In genomic region chr6:7868926-7869325, GRCh38 we compare ENCODE assay signal across 32 cellular contexts.
"Had no signal": no experiment of that assay in that cellular context is flagged by ENCODE, and none has a peak within 500 bp of the region (broad histone marks: within the 10 kb centered on the region; RNA-seq: fewer than 3 reads in every experiment).

No MANE protein-coding gene starts in this region.

- H3K27ac Mint-ChIP-seq: activated CD4-positive, alpha-beta memory T cell treated with anti-CD3 and anti-CD28 coated beads, Interleukin-2, amount 10 ng/mL, durations not matched to agents 7 days and 5 days; activated CD8-positive, alpha-beta memory T cell treated with anti-CD3 and anti-CD28 coated beads, Interleukin-2, amount 10 ng/mL, durations not matched to agents 7 days and 5 days; activated naive CD4-positive, alpha-beta T cell treated with anti-CD3 and anti-CD28 coated beads, Interleukin-2, amount 10 ng/mL, durations not matched to agents 7 days and 5 days; activated naive CD8-positive, alpha-beta T cell; activated naive CD8-positive, alpha-beta T cell treated with anti-CD3 and anti-CD28 coated beads, Interleukin-2, amount 50 U/mL, for 24 hours; IgD-negative memory B cell; T-cell; T-helper 17 cell had no signal

- H3K27me3 Mint-ChIP-seq: activated CD4-positive, alpha-beta memory T cell treated with anti-CD3 and anti-CD28 coated beads, Interleukin-2, amount 10 ng/mL, durations not matched to agents 7 days and 5 days; activated naive CD8-positive, alpha-beta T cell had no signal

- H3K4me3 Mint-ChIP-seq: activated CD4-positive, alpha-beta memory T cell treated with anti-CD3 and anti-CD28 coated beads, Interleukin-2, amount 10 ng/mL, durations not matched to agents 7 days and 5 days; activated CD8-positive, alpha-beta memory T cell treated with anti-CD3 and anti-CD28 coated beads, Interleukin-2, amount 10 ng/mL, durations not matched to agents 7 days and 5 days; activated naive CD4-positive, alpha-beta T cell treated with anti-CD3 and anti-CD28 coated beads, Interleukin-2, amount 10 ng/mL, durations not matched to agents 7 days and 5 days; activated naive CD8-positive, alpha-beta T cell; activated naive CD8-positive, alpha-beta T cell treated with anti-CD3 and anti-CD28 coated beads, Interleukin-2, amount 50 U/mL, for 24 hours; IgD-negative memory B cell; T-cell; T-helper 17 cell had no signal

- ATAC-seq: activated CD8-positive, alpha-beta memory T cell treated with anti-CD3 and anti-CD28 coated beads, Interleukin-2, amount 10 ng/mL, durations not matched to agents 7 days and 5 days; activated naive CD8-positive, alpha-beta T cell treated with anti-CD3 and anti-CD28 coated beads, Interleukin-2, amount 50 U/mL, for 24 hours; Panc1; SK-N-SH treated with all-trans-retinoic acid at 6 μM for 48 hours; T-cell; T-helper 17 cell had no signal

- H3K27me3 ChIP-seq: brain microvascular endothelial cell had no signal

- H3K4me1 Mint-ChIP-seq: activated CD4-positive, alpha-beta memory T cell treated with anti-CD3 and anti-CD28 coated beads, Interleukin-2, amount 10 ng/mL, durations not matched to agents 7 days and 5 days; activated CD8-positive, alpha-beta memory T cell treated with anti-CD3 and anti-CD28 coated beads, Interleukin-2, amount 10 ng/mL, durations not matched to agents 7 days and 5 days; activated naive CD4-positive, alpha-beta T cell treated with anti-CD3 and anti-CD28 coated beads, Interleukin-2, amount 10 ng/mL, durations not matched to agents 7 days and 5 days; activated naive CD8-positive, alpha-beta T cell treated with anti-CD3 and anti-CD28 coated beads, Interleukin-2, amount 50 U/mL, for 24 hours; IgD-negative memory B cell; T-cell; T-helper 17 cell had no signal

- DNase-seq: activated CD4-positive, alpha-beta memory T cell treated with anti-CD3 and anti-CD28 coated beads, Interleukin-2, amount 10 ng/mL, durations not matched to agents 7 days and 5 days; activated CD4-positive, alpha-beta T cell treated with anti-CD3 and anti-CD28 coated beads for 1 hour; activated CD4-positive, alpha-beta T cell treated with anti-CD3 and anti-CD28 coated beads for 48 hours; activated CD4-positive, CD25-positive, alpha-beta regulatory T cell; activated CD8-positive, alpha-beta memory T cell treated with anti-CD3 and anti-CD28 coated beads for 24 hours; activated CD8-positive, alpha-beta memory T cell treated with anti-CD3 and anti-CD28 coated beads, Interleukin-2, amount 10 ng/mL, durations not matched to agents 7 days and 5 days; activated CD8-positive, alpha-beta memory T cell treated with anti-CD3 and anti-CD28 coated beads, Interleukin-2, amount 50 U/mL, for 48 hours; activated effector memory CD4-positive, alpha-beta T cell treated with Interleukin-2 at 50 U/mL for 16 hours; activated naive CD4-positive, alpha-beta T cell treated with anti-CD3 and anti-CD28 coated beads, Interleukin-2, amount 10 ng/mL, durations not matched to agents 7 days and 5 days; activated naive CD8-positive, alpha-beta T cell treated with anti-CD3 and anti-CD28 coated beads, Interleukin-2, amount 50 U/mL, for 24 hours; activated T-cell treated with anti-CD3 and anti-CD28 coated beads, Interleukin-2, amount 50 U/mL, for 48 hours; anterior cingulate cortex; brain microvascular endothelial cell; central memory CD4-positive, alpha-beta T cell; Karpas-422; KBM-7; NCI-H1105; NCI-H1417 treated with DMSO at 0.1 percent for 48 hours; NCI-H187 treated with DMSO at 0.1 percent for 48 hours; NCI-H2081; NCI-H226; NCI-H446 treated with DMSO at 0.1 percent for 48 hours; NCI-H524; NCI-H69; SHP77 treated with DMSO at 0.1 percent for 48 hours; T-cell; T-helper 17 cell; WERI-Rb-1 had no signal

- H3K36me3 Mint-ChIP-seq: activated CD8-positive, alpha-beta memory T cell treated with anti-CD3 and anti-CD28 coated beads, Interleukin-2, amount 10 ng/mL, durations not matched to agents 7 days and 5 days; activated naive CD4-positive, alpha-beta T cell treated with anti-CD3 and anti-CD28 coated beads, Interleukin-2, amount 10 ng/mL, durations not matched to agents 7 days and 5 days; activated naive CD8-positive, alpha-beta T cell; IgD-negative memory B cell; T-cell had no signal

- H3K36me3 ChIP-seq: brain microvascular endothelial cell, WERI-Rb-1 had no signal

- H3K27ac ChIP-seq: brain microvascular endothelial cell, WERI-Rb-1 had no signal
